In genomic region chr12:125633686-125634085, GRCh38 we compare ENCODE assay signal across 23 cellular contexts.
DNase-seq lines count a peak whose midpoint lies in the region; ATAC-seq and TF ChIP-seq lines count a peak whose summit lies in the region.
"Had no signal": no experiment of that assay in that cellular context is flagged by ENCODE, and none has a peak within 500 bp of the region (broad histone marks: within the 10 kb centered on the region; RNA-seq: fewer than 3 reads in every experiment).

No MANE protein-coding gene starts in this region.

- no peaks in the 10 kb centered on the region for H4K20me1 ChIP-seq in neural progenitor cell (ENCODE audit: low read depth)

- no peak overlapping the region for H3K9ac ChIP-seq in neural progenitor cell
- H3K9ac ChIP-seq: SK-N-SH had no signal

- no peak overlapping the region for H3K4me3 ChIP-seq in LNCaP clone FGC (ENCODE audit: low read depth, low read length)
- H3K4me3 ChIP-seq in esophagus squamous epithelium, result peak overlapping the region in 1 of 4 donors; percentile 15
- no peak overlapping the region for H3K4me3 ChIP-seq in neural progenitor cell

- H3K9me3 Mint-ChIP-seq in neural crest cell (peaks cover 9% of the 10 kb centered on the region), neural progenitor cell (no peaks in the 10 kb centered on the region)
- peaks cover 5 to 10% of the 10 kb centered on the region in 2 donors for H3K9me3 Mint-ChIP-seq in effector memory CD8-positive, alpha-beta T cell

- ATAC-seq in effector memory CD8-positive, alpha-beta T cell (replicated peaks), result no peak
- ATAC-seq: PC-3 had no signal

- no peaks in the 10 kb centered on the region for H3K27me3 ChIP-seq in esophagus squamous epithelium
- no peaks in the 10 kb centered on the region for H3K27me3 ChIP-seq in neural progenitor cell

- H3K4me1 ChIP-seq in esophagus squamous epithelium, result peaks cover 6 to 23% (median 8%) of the 10 kb centered on the region in 3 donors
- no peaks in the 10 kb centered on the region for H3K4me1 ChIP-seq in neural progenitor cell

- H3K36me3 ChIP-seq in esophagus squamous epithelium, result no peaks in the 10 kb centered on the region
- no peaks in the 10 kb centered on the region for H3K36me3 ChIP-seq in neural progenitor cell

- H3K27ac Mint-ChIP-seq in neural crest cell (ENCODE audit: unreplicated experiment) (peak overlapping the region; percentile 53), neural progenitor cell (no peak overlapping the region)
- no peak overlapping the region for H3K27ac Mint-ChIP-seq in effector memory CD8-positive, alpha-beta T cell
- H3K27ac Mint-ChIP-seq: CD4-positive, CD25-positive, alpha-beta regulatory T cell had no signal

- no peak for TF ChIP-seq POLR2A in esophagus squamous epithelium (IDR thresholded peaks at IDR 0.05)

- intact Hi-C loops in esophagus squamous epithelium (cut with DNase I), result no loop called here

- H3K4me2 ChIP-seq in neural progenitor cell, result no peak overlapping the region
- H3K4me2 ChIP-seq: SK-N-SH had no signal

- no peaks in the 10 kb centered on the region for H3K27me3 Mint-ChIP-seq in neural crest cell (ENCODE audit: low read depth)
- H3K27me3 Mint-ChIP-seq in neural progenitor cell (ENCODE audit: insufficient read depth, low read depth), result no peaks in the 10 kb centered on the region
- no peaks in the 10 kb centered on the region for H3K27me3 Mint-ChIP-seq in effector memory CD8-positive, alpha-beta T cell
- H3K27me3 Mint-ChIP-seq: CD4-positive, CD25-positive, alpha-beta regulatory T cell; IgD-negative memory B cell had no signal

- H3K36me3 Mint-ChIP-seq in neural crest cell (ENCODE audit: low read depth) (no peaks in the 10 kb centered on the region), neural progenitor cell (no peaks in the 10 kb centered on the region)
- H3K36me3 Mint-ChIP-seq in effector memory CD8-positive, alpha-beta T cell (ENCODE audit: insufficient read depth), result no peaks in the 10 kb centered on the region
- H3K36me3 Mint-ChIP-seq: CD4-positive, CD25-positive, alpha-beta regulatory T cell; IgD-negative memory B cell had no signal

- H3K4me1 Mint-ChIP-seq in neural crest cell, result no peaks in the 10 kb centered on the region
- no peaks in the 10 kb centered on the region for H3K4me1 Mint-ChIP-seq in neural progenitor cell
- H3K4me1 Mint-ChIP-seq in effector memory CD8-positive, alpha-beta T cell (ENCODE audit: low read depth in 2 of 2), result peaks cover 0 to 1% of the 10 kb centered on the region in 2 donors
- H3K4me1 Mint-ChIP-seq: CD4-positive, CD25-positive, alpha-beta regulatory T cell; IgD-negative memory B cell had no signal

- H3K9me3 ChIP-seq in esophagus squamous epithelium (peaks cover 0 to 6% (median 4%) of the 10 kb centered on the region in 3 donors), neural progenitor cell (ENCODE audit: low read depth) (no peaks in the 10 kb centered on the region)

- H3K79me2 ChIP-seq in neural progenitor cell (ENCODE audit: low read depth), result no peaks in the 10 kb centered on the region

- H3K4me3 Mint-ChIP-seq in neural crest cell (no peak overlapping the region), neural progenitor cell (no peak overlapping the region)
- no peak overlapping the region for H3K4me3 Mint-ChIP-seq in effector memory CD8-positive, alpha-beta T cell
- H3K4me3 Mint-ChIP-seq: CD4-positive, CD25-positive, alpha-beta regulatory T cell; IgD-negative memory B cell had no signal

- DNase-seq in LNCaP clone FGC (ENCODE audit: low read depth) (peak; percentile 86), RPMI8226 (peak; percentile 28), esophagus squamous epithelium (lab: John Stamatoyannopoulos, UW) (no peak), neural crest cell (ENCODE audit: low read depth, low spot score) (no peak), neural progenitor cell (ENCODE audit: low spot score) (no peak), COR-L47 (lab: John Stamatoyannopoulos, UW) (no peak), caudate nucleus (lab: John Stamatoyannopoulos, UW) (no peak)
- no peak for DNase-seq in effector memory CD8-positive, alpha-beta T cell
- DNase-seq: ACHN; AML-193; Calu3; CD4-positive, CD25-positive, alpha-beta regulatory T cell; DMS53; HCEC 1CT; MV-4-11; NCI-H1417; NCI-H187 treated with DMSO at 0.1 percent for 48 hours; NCI-H2171 treated with DMSO at 0.1 percent for 48 hours; NCI-H446 treated with DMSO at 0.1 percent for 48 hours; NCI-H774; PC-3; SK-N-SH had no signal

- no peak overlapping the region for H2AFZ ChIP-seq in neural progenitor cell (replicated peaks)

- H3K27ac ChIP-seq in esophagus squamous epithelium (peak overlapping the region; percentile 46 to 77 (median 65)), neural progenitor cell (no peak overlapping the region), caudate nucleus (ENCODE audit: low read depth, low read length) (no peak overlapping the region)

- TF ChIP-seq CTCF in LNCaP clone FGC (IDR thresholded peaks at IDR 0.05; ENCODE audit: control insufficient read depth, extremely low read depth, insufficient read depth) (peak; percentile 32), esophagus squamous epithelium (IDR thresholded peaks at IDR 0.05) (no peak), neural crest cell (conservative IDR thresholded peaks at IDR 0.05) (no peak), neural progenitor cell (IDR thresholded peaks at IDR 0.05) (no peak)

- H3F3A ChIP-seq in neural progenitor cell (ENCODE audit: low read depth), result no peaks in the 10 kb centered on the region

Comparison
In these comparisons a context has a peak if more than half of its experiments do, and no peak if none do; other contexts are left out.
1. DNase-seq: peak in LNCaP clone FGC (single experiment) and RPMI8226 (single experiment); none in esophagus squamous epithelium (single experiment), neural crest cell (single experiment), neural progenitor cell (single experiment), effector memory CD8-positive, alpha-beta T cell (0 of 3), COR-L47 (single experiment) and caudate nucleus (0 of 61).
2. H3K27ac ChIP-seq: peak in esophagus squamous epithelium (4 of 4); none in neural progenitor cell (single experiment) and caudate nucleus (single experiment).